ENCODE assay signal across 1 cellular context in the genomic region with DNA sequence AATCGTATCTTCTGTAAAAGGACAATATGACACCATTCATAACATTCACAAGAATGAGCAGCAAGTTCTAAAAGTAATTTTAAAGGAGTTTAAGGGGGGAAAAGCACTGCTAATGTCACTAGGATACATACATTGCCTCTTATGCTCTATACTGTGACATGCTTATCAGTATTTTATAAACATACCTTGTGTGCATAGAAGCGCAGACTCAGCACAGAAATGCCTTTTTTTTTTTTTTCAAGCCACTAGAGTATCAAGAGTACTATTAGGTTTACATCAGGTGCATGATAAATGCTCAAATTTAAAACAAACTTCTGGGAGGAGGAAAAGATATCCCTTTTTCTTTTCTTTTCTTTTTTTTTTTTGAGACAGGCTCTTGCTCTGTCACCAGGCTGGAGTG.
A peak's percentile ranks its signal among the peaks of the same experiment; 100 is the strongest.
TF ChIP-seq lines count a peak whose summit lies in the region.

No MANE protein-coding gene starts in this region.

TF ChIP-seq in K562, 482 proteins besides CTCF, POLR2A, EP300 and RAD21:
- TF ChIP-seq SMARCC2 (IDR thresholded peaks at IDR 0.05; ENCODE audit: low read depth) = no peak
- peak; percentile 70 for TF ChIP-seq ZNF316 (IDR thresholded peaks at IDR 0.05)
- TF ChIP-seq FOXM1 (IDR thresholded peaks at IDR 0.05; ENCODE audit: low read depth) = no peak
- TF ChIP-seq FOXM1 (CRISPR knock-in tag; IDR thresholded peaks at IDR 0.05; ENCODE audit: low read depth) = no peak
- TF ChIP-seq POLR2H (tag; IDR thresholded peaks at IDR 0.05; ENCODE audit: low read depth) = peak; percentile 34; the same call in 1 of the 2 replicates
- peak; percentile 46; the same call in 1 of the 2 replicates for TF ChIP-seq C11orf30 (IDR thresholded peaks at IDR 0.05; ENCODE audit: low read depth)
